ENCODE assay signal across 1 cellular context in genomic region chr19:48965806-48966540, GRCh38.
TF ChIP-seq lines count a peak whose summit lies in the region.

No MANE protein-coding gene starts in this region.

TF ChIP-seq in HepG2, 621 proteins besides CTCF, POLR2A, EP300 and RAD21 (continued from another document and continues in another):
- TF ChIP-seq NFAT5 (CRISPR knock-in tag; IDR thresholded peaks at IDR 0.05) (peak; percentile 72; the same call in 1 of the 2 replicates), CBX5 (CRISPR knock-in tag; IDR thresholded peaks at IDR 0.05; ENCODE audit: borderline replicate concordance) (0 out of 2 replicates have a peak, but pooled peaks have one; percentile 27), MLX (CRISPR knock-in tag; IDR thresholded peaks at IDR 0.05) (no peak), NFE2L2 (IDR thresholded peaks at IDR 0.05; ENCODE audit: low read length) (no peak), ATM (IDR thresholded peaks at IDR 0.05; ENCODE audit: borderline replicate concordance) (no peak), CCDC6 (CRISPR knock-in tag; IDR thresholded peaks at IDR 0.05) (peak; percentile 16; the same call in 1 of the 2 replicates), POLR2G (IDR thresholded peaks at IDR 0.05; ENCODE audit: low read depth, low read length) (peak; percentile 8; the same call in 1 of the 2 replicates), ZNF704 (CRISPR knock-in tag; IDR thresholded peaks at IDR 0.05; ENCODE audit: borderline replicate concordance) (0 out of 2 replicates have a peak, but pooled peaks have one; percentile 25), KDM5A (IDR thresholded peaks at IDR 0.05; ENCODE audit: borderline replicate concordance, low read length) (peak; percentile 65), ZNF329 (CRISPR knock-in tag; IDR thresholded peaks at IDR 0.05; ENCODE audit: low read depth) (no peak), GFI1 (CRISPR knock-in tag; IDR thresholded peaks at IDR 0.05; ENCODE audit: borderline replicate concordance) (0 out of 2 replicates have a peak, but pooled peaks have one; percentile 29), GABPB1 (CRISPR knock-in tag; IDR thresholded peaks at IDR 0.05) (peak; percentile 42), ADNP (CRISPR knock-in tag; IDR thresholded peaks at IDR 0.05) (no peak), HOXA3 (CRISPR knock-in tag; IDR thresholded peaks at IDR 0.05) (peak; percentile 22; the same call in 1 of the 2 replicates), NFRKB (IDR thresholded peaks at IDR 0.05) (no peak), IKZF4 (CRISPR knock-in tag; IDR thresholded peaks at IDR 0.05; ENCODE audit: borderline replicate concordance, low read depth, not compliant biosample characterization) (no peak), CBX2 (IDR thresholded peaks at IDR 0.05; ENCODE audit: low read depth, low read length) (no peak), CBX2 (CRISPR knock-in tag; IDR thresholded peaks at IDR 0.05; ENCODE audit: low read depth) (no peak), SRSF1 (optimal IDR thresholded peaks at IDR 0.05; ENCODE audit: low read depth, low read length) (peak; percentile 84), ZNF510 (CRISPR knock-in tag; IDR thresholded peaks at IDR 0.05; ENCODE audit: low read depth) (0 out of 2 replicates have a peak, but pooled peaks have one; percentile 30), CENPBD1 (CRISPR knock-in tag; IDR thresholded peaks at IDR 0.05; ENCODE audit: borderline replicate concordance, low read depth) (0 out of 2 replicates have a peak, but pooled peaks have one; percentile 32), HNRNPUL1 (IDR thresholded peaks at IDR 0.05; ENCODE audit: low read depth, low read length) (no peak), GMEB1 (CRISPR knock-in tag; IDR thresholded peaks at IDR 0.05; ENCODE audit: borderline replicate concordance) (peak; percentile 42; the same call in 1 of the 2 replicates), SP4 (CRISPR knock-in tag; IDR thresholded peaks at IDR 0.05) (peak; percentile 54; the same call in 1 of the 2 replicates), KLF15 (CRISPR knock-in tag; IDR thresholded peaks at IDR 0.05; ENCODE audit: borderline replicate concordance) (no peak), RBFOX2 (IDR thresholded peaks at IDR 0.05; ENCODE audit: low read depth, low read length) (peak; percentile 74), THAP11 (CRISPR knock-in tag; IDR thresholded peaks at IDR 0.05) (peak; percentile 97), ZNF441 (CRISPR knock-in tag; IDR thresholded peaks at IDR 0.05; ENCODE audit: borderline replicate concordance) (no peak), SMAD1 (CRISPR knock-in tag; IDR thresholded peaks at IDR 0.05; ENCODE audit: borderline replicate concordance, low read depth) (no peak), ERF (CRISPR knock-in tag; IDR thresholded peaks at IDR 0.05) (no peak), IRF2 (CRISPR knock-in tag; IDR thresholded peaks at IDR 0.05) (0 out of 2 replicates have a peak, but pooled peaks have one; percentile 24), CAMTA2 (CRISPR knock-in tag; IDR thresholded peaks at IDR 0.05; ENCODE audit: borderline replicate concordance) (no peak), AHR (CRISPR knock-in tag; IDR thresholded peaks at IDR 0.05) (0 out of 2 replicates have a peak, but pooled peaks have one; percentile 9), REPIN1 (CRISPR knock-in tag; IDR thresholded peaks at IDR 0.05; ENCODE audit: borderline replicate concordance, low read depth) (no peak; the same call in 1 of the 2 replicates), ZNF343 (CRISPR knock-in tag; IDR thresholded peaks at IDR 0.05) (no peak), U2AF1 (optimal IDR thresholded peaks at IDR 0.05; ENCODE audit: low read depth, low read length) (no peak), ARID2 (CRISPR knock-in tag; IDR thresholded peaks at IDR 0.05; ENCODE audit: borderline replicate concordance) (peak; percentile 66; the same call in 1 of the 2 replicates), NFYC (CRISPR knock-in tag; IDR thresholded peaks at IDR 0.05) (peak; percentile 50; the same call in 1 of the 2 replicates), ZMYM4 (CRISPR knock-in tag; IDR thresholded peaks at IDR 0.05) (no peak), ZC3H4 (CRISPR knock-in tag; IDR thresholded peaks at IDR 0.05; ENCODE audit: borderline replicate concordance) (peak; percentile 74; the same call in 1 of the 2 replicates), ZNF644 (CRISPR knock-in tag; IDR thresholded peaks at IDR 0.05; ENCODE audit: low read depth) (no peak), NONO (IDR thresholded peaks at IDR 0.05) (no peak), NONO (CRISPR knock-in tag; conservative IDR thresholded peaks at IDR 0.05) (peak; percentile 10; the same call in 1 of the 2 replicates), NR0B2 (CRISPR knock-in tag; IDR thresholded peaks at IDR 0.05) (no peak), ZNF598 (CRISPR knock-in tag; IDR thresholded peaks at IDR 0.05; ENCODE audit: borderline replicate concordance) (peak; percentile 94; the same call in 1 of the 2 replicates), POLR2AphosphoS5 (IDR thresholded peaks at IDR 0.05; ENCODE audit: low read depth, low read length) (peak; percentile 4; the same call in 1 of the 2 replicates), SRSF4 (IDR thresholded peaks at IDR 0.05; ENCODE audit: low read depth, low read length, poor library complexity, severe bottlenecking) (peak; percentile 65), MED1 (CRISPR knock-in tag; IDR thresholded peaks at IDR 0.05) (peak; percentile 30), MLLT10 (CRISPR knock-in tag; IDR thresholded peaks at IDR 0.05) (peak; percentile 68; the same call in 1 of the 2 replicates), ZMAT3 (CRISPR knock-in tag; conservative IDR thresholded peaks at IDR 0.05) (no peak), ZNF143 (CRISPR knock-in tag; IDR thresholded peaks at IDR 0.05) (peak; percentile 92), ZNF772 (CRISPR knock-in tag; IDR thresholded peaks at IDR 0.05) (0 out of 2 replicates have a peak, but pooled peaks have one; percentile 21), GATAD1 (CRISPR knock-in tag; IDR thresholded peaks at IDR 0.05) (peak; percentile 22; the same call in 1 of the 2 replicates), XBP1 (CRISPR knock-in tag; IDR thresholded peaks at IDR 0.05) (no peak; the same call in 1 of the 2 replicates), NCOA5 (CRISPR knock-in tag; IDR thresholded peaks at IDR 0.05) (0 out of 2 replicates have a peak, but pooled peaks have one; percentile 57), ZMYM2 (CRISPR knock-in tag; IDR thresholded peaks at IDR 0.05) (no peak)
- TF ChIP-seq, protein P1, sequence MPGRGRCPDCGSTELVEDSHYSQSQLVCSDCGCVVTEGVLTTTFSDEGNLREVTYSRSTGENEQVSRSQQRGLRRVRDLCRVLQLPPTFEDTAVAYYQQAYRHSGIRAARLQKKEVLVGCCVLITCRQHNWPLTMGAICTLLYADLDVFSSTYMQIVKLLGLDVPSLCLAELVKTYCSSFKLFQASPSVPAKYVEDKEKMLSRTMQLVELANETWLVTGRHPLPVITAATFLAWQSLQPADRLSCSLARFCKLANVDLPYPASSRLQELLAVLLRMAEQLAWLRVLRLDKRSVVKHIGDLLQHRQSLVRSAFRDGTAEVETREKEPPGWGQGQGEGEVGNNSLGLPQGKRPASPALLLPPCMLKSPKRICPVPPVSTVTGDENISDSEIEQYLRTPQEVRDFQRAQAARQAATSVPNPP (CRISPR knock-in tag; IDR thresholded peaks at IDR 0.05): no peak
- TF ChIP-seq, protein P2, sequence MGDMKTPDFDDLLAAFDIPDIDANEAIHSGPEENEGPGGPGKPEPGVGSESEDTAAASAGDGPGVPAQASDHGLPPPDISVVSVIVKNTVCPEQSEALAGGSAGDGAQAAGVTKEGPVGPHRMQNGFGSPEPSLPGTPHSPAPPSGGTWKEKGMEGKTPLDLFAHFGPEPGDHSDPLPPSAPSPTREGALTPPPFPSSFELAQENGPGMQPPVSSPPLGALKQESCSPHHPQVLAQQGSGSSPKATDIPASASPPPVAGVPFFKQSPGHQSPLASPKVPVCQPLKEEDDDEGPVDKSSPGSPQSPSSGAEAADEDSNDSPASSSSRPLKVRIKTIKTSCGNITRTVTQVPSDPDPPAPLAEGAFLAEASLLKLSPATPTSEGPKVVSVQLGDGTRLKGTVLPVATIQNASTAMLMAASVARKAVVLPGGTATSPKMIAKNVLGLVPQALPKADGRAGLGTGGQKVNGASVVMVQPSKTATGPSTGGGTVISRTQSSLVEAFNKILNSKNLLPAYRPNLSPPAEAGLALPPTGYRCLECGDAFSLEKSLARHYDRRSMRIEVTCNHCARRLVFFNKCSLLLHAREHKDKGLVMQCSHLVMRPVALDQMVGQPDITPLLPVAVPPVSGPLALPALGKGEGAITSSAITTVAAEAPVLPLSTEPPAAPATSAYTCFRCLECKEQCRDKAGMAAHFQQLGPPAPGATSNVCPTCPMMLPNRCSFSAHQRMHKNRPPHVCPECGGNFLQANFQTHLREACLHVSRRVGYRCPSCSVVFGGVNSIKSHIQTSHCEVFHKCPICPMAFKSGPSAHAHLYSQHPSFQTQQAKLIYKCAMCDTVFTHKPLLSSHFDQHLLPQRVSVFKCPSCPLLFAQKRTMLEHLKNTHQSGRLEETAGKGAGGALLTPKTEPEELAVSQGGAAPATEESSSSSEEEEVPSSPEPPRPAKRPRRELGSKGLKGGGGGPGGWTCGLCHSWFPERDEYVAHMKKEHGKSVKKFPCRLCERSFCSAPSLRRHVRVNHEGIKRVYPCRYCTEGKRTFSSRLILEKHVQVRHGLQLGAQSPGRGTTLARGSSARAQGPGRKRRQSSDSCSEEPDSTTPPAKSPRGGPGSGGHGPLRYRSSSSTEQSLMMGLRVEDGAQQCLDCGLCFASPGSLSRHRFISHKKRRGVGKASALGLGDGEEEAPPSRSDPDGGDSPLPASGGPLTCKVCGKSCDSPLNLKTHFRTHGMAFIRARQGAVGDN (CRISPR knock-in tag; IDR thresholded peaks at IDR 0.05): peak; percentile 79
